24 cellular contexts compared by ENCODE assay signal in the genomic region with DNA sequence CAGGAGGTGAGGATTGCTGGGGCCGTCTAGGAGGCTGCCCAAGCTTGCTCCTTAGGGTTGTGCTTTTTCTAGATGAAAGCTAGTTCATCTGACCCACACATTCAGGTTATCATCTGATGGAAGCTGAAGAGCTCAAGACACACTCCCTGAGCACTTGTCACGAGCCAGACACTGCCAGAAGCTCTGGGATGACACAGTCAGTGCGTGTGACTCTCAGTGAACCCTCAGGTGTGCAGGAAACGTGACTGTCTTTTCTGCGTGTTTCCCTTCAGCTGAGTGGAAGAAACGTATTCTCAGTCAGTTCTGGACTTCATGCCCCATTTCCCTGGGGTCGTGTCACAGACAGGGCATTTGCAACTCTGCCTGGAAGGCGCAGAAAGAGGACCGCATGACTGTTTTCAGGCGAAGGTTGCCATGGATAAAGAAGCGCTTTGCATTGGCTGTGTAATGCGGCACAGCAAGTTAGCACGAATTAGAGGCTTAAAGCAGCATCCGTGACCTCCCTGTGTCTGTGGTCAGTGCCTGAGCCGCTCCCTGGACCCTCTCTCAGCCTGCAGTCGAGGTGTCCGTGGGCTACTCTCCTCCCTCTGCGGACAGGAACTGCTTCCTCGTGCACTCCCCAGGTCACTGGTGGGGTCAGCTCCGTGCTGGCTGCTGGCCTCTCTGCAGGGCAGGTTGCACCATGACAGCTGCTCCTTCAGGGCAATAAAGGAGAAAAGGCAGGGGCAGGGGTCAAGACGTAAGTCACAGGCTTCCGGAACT. TPM values are rescaled to one million over a fixed set of nuclear protein-coding genes. Genes with fewer than 3 reads are reported as not detected.
"Had no signal": no experiment of that assay in that cellular context is flagged by ENCODE, and none has a peak within 500 bp of the region (broad histone marks: within the 10 kb centered on the region; RNA-seq: fewer than 3 reads in every experiment).

No MANE protein-coding gene starts in this region.

- H3K9me3 Mint-ChIP-seq: activated CD8-positive, alpha-beta T cell treated with anti-CD3 and anti-CD28 coated beads for 36 hours; activated naive CD4-positive, alpha-beta T cell treated with anti-CD3 and anti-CD28 coated beads, Interleukin-2, amount 10 ng/mL, durations not matched to agents 7 days and 5 days; activated naive CD8-positive, alpha-beta T cell treated with anti-CD3 and anti-CD28 coated beads for 36 hours; activated T-cell treated with anti-CD3 and anti-CD28 coated beads, Interleukin-2, amount 50 U/mL, for 72 hours; activated T-helper 2 cell treated with anti-CD3 and anti-CD28 coated beads, Interferon-gamma antibody, Interleukin-2, Interleukin-4, amounts not matched to agents 10 μg/mL and 5 μg/mL and 100 μg/mL, durations not matched to agents 14 hours and 24 hours and 36 hours; T-helper 1 cell treated with Interleukin-12 subunit alpha and Interleukin-12 subunit beta and Interleukin-4 antibody, amounts not matched to agents 30 μg/mL and 1 μg/mL, for 36 hours had no signal

- H3K4me3 ChIP-seq: cardiac muscle cell, PC-9 had no signal

- H3K27me3 ChIP-seq: brain microvascular endothelial cell, cardiac muscle cell had no signal

- ATAC-seq: activated CD4-positive, CD25-positive, alpha-beta regulatory T cell treated with anti-CD3 and anti-CD28 coated beads, Interleukin-2, amount 50 U/mL, for 24 hours; activated CD8-positive, alpha-beta T cell treated with anti-CD3 and anti-CD28 coated beads for 36 hours; activated T-cell treated with anti-CD3 and anti-CD28 coated beads, Interleukin-2, amount 50 U/mL, for 72 hours had no signal

- H3K4me3 Mint-ChIP-seq: activated CD8-positive, alpha-beta T cell treated with anti-CD3 and anti-CD28 coated beads for 36 hours; activated naive CD4-positive, alpha-beta T cell treated with anti-CD3 and anti-CD28 coated beads, Interleukin-2, amount 10 ng/mL, durations not matched to agents 7 days and 5 days; activated naive CD8-positive, alpha-beta T cell treated with anti-CD3 and anti-CD28 coated beads for 36 hours; activated T-cell treated with anti-CD3 and anti-CD28 coated beads, Interleukin-2, amount 50 U/mL, for 72 hours; T-helper 1 cell treated with Interleukin-12 subunit alpha and Interleukin-12 subunit beta and Interleukin-4 antibody, amounts not matched to agents 30 μg/mL and 1 μg/mL, for 36 hours had no signal

- H3K27ac ChIP-seq: brain microvascular endothelial cell, cardiac muscle cell, PC-9 had no signal

- H3K27me3 Mint-ChIP-seq: activated CD8-positive, alpha-beta T cell treated with anti-CD3 and anti-CD28 coated beads for 36 hours; activated naive CD8-positive, alpha-beta T cell treated with anti-CD3 and anti-CD28 coated beads for 36 hours had no signal

- H3K27ac Mint-ChIP-seq: activated CD8-positive, alpha-beta T cell treated with anti-CD3 and anti-CD28 coated beads for 36 hours; activated naive CD4-positive, alpha-beta T cell treated with anti-CD3 and anti-CD28 coated beads, Interleukin-2, amount 10 ng/mL, durations not matched to agents 7 days and 5 days; activated naive CD8-positive, alpha-beta T cell treated with anti-CD3 and anti-CD28 coated beads for 36 hours; activated T-cell treated with anti-CD3 and anti-CD28 coated beads, Interleukin-2, amount 50 U/mL, for 72 hours; activated T-helper 2 cell treated with anti-CD3 and anti-CD28 coated beads, Interferon-gamma antibody, Interleukin-2, Interleukin-4, amounts not matched to agents 10 μg/mL and 5 μg/mL and 100 μg/mL, durations not matched to agents 14 hours and 24 hours and 36 hours; T-helper 1 cell treated with Interleukin-12 subunit alpha and Interleukin-12 subunit beta and Interleukin-4 antibody, amounts not matched to agents 30 μg/mL and 1 μg/mL, for 36 hours had no signal

- H3K36me3 ChIP-seq: brain microvascular endothelial cell, cardiac muscle cell had no signal

- H3K36me3 Mint-ChIP-seq: activated naive CD4-positive, alpha-beta T cell treated with anti-CD3 and anti-CD28 coated beads, Interleukin-2, amount 10 ng/mL, durations not matched to agents 7 days and 5 days; activated naive CD8-positive, alpha-beta T cell treated with anti-CD3 and anti-CD28 coated beads for 36 hours had no signal

- H2AFZ ChIP-seq: PC-9 had no signal

- H3K4me2 ChIP-seq: PC-9 had no signal

- DNase-seq: activated CD4-positive, alpha-beta T cell treated with anti-CD3 and anti-CD28 coated beads for 4 hours; activated CD8-positive, alpha-beta memory T cell treated with anti-CD3 and anti-CD28 coated beads, Interleukin-2, amount 50 U/mL, for 4 hours; activated CD8-positive, alpha-beta T cell treated with anti-CD3 and anti-CD28 coated beads for 36 hours; activated gamma-delta T cell treated with Interleukin-2 at 50 U/mL for 16 hours; activated naive CD4-positive, alpha-beta T cell treated with anti-CD3 and anti-CD28 coated beads, Interleukin-2, amount 10 ng/mL, durations not matched to agents 7 days and 5 days; activated naive CD8-positive, alpha-beta T cell treated with anti-CD3 and anti-CD28 coated beads for 36 hours; activated T-cell treated with anti-CD3 and anti-CD28 coated beads, Interleukin-2, amount 50 U/mL, for 72 hours; brain microvascular endothelial cell; Kasumi-1; NCI-H1105 treated with DMSO at 0.1 percent for 48 hours; NCI-H1436 treated with DMSO at 0.1 percent for 48 hours; NCI-H187; NCI-H2081; NCI-H510A treated with DMSO at 0.1 percent for 48 hours; NCI-H69; NK-92 treated with Interleukin-12 subunit alpha and Interleukin-12 subunit beta, amount 100 ng/mL, for 24 hours; PC-9; SHP77 treated with DMSO at 0.1 percent for 48 hours had no signal

RNA-seq across cellular contexts. Expression of a gene that starts 3.4 kb away (rescaled TPM):
- total RNA-seq: activated CD8-positive, alpha-beta T cell treated with anti-CD3 and anti-CD28 coated beads for 36 hours; activated naive CD8-positive, alpha-beta T cell treated with anti-CD3 and anti-CD28 coated beads for 36 hours; activated T-cell treated with anti-CD3 and anti-CD28 coated beads, Interleukin-2, amount 50 U/mL, for 72 hours; activated T-helper 2 cell treated with anti-CD3 and anti-CD28 coated beads, Interferon-gamma antibody, Interleukin-2, Interleukin-4, amounts not matched to agents 10 μg/mL and 5 μg/mL and 100 μg/mL, durations not matched to agents 14 hours and 24 hours and 36 hours; cardiac muscle cell; PC-9; SK-MEL-5 had no signal
- polyA plus RNA-seq: cardiac muscle cell had no signal

RNA-seq across cellular contexts. Expression of a gene that starts 48.7 kb away (rescaled TPM):
- total RNA-seq: activated CD8-positive, alpha-beta T cell treated with anti-CD3 and anti-CD28 coated beads for 36 hours; activated naive CD8-positive, alpha-beta T cell treated with anti-CD3 and anti-CD28 coated beads for 36 hours; activated T-cell treated with anti-CD3 and anti-CD28 coated beads, Interleukin-2, amount 50 U/mL, for 72 hours; activated T-helper 2 cell treated with anti-CD3 and anti-CD28 coated beads, Interferon-gamma antibody, Interleukin-2, Interleukin-4, amounts not matched to agents 10 μg/mL and 5 μg/mL and 100 μg/mL, durations not matched to agents 14 hours and 24 hours and 36 hours; cardiac muscle cell; PC-9; SK-MEL-5 had no signal
- polyA plus RNA-seq: adipose tissue, cardiac muscle cell had no signal

RNA-seq across cellular contexts. Expression of a gene that starts 59.7 kb away (rescaled TPM):
- total RNA-seq: activated T-helper 2 cell treated with anti-CD3 and anti-CD28 coated beads, Interferon-gamma antibody, Interleukin-2, Interleukin-4, amounts not matched to agents 10 μg/mL and 5 μg/mL and 100 μg/mL, durations not matched to agents 14 hours and 24 hours and 36 hours; SK-MEL-5 had no signal
